In the genomic region with DNA sequence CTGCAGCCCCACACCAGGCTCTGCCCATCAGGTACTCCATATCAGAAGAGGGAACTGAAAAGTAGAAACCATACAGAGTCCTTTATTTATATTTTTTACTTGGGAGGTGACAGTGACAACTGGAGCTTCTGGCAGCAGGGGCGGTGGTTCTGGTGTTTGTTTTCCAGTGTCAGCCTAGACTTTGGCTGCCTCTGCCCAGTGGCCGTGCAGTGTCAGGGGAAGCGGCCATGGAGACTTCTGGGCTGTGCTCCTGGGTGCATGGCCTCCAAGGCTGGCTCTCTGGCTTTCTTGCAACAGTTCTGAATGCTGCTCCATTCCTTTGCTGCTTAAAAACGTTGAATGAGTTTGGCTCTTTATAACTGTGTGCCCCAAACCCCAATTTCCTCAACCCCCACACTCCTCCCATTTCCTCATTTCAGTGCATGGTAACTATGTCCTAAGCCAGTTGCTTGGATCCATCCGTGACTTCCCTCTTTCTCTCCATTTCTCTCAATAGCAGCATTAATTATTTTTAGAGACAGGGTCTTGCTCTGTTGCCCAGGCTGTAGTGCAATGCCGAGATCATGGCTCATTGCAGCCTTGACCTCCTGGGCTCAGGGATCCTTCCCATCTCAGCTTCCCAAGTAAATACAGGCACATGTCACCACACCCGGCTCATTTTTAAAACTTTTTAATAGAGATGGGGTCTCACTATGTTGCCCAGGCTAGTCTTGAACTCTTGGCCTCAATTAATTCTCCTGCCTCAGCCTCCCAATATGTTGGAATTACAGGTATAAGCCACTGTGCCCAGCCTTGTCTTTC, we compare ENCODE assay signal across 29 cellular contexts.
DNase-seq lines count a peak whose midpoint lies in the region; ATAC-seq and TF ChIP-seq lines count a peak whose summit lies in the region.
"Had no signal": no experiment of that assay in that cellular context is flagged by ENCODE, and none has a peak within 500 bp of the region (broad histone marks: within the 10 kb centered on the region; RNA-seq: fewer than 3 reads in every experiment).

No MANE protein-coding gene starts in this region.

- H3K36me3 ChIP-seq in HEK293 (ENCODE audit: control insufficient read depth in 2 of 2, insufficient read depth in 1 of 2, low read length in 2 of 2) = no peaks in the 10 kb centered on the region
- no peaks in the 10 kb centered on the region for H3K36me3 ChIP-seq in naive thymus-derived CD4-positive, alpha-beta T cell (ENCODE audit: control insufficient read depth in 2 of 3, insufficient read depth in 3 of 3, low read length in 3 of 3)
- H3K36me3 ChIP-seq in testis (ENCODE audit: low read depth, missing control alignments) = no peaks in the 10 kb centered on the region

- H3K9me3 Mint-ChIP-seq in WTC11 = no peaks in the 10 kb centered on the region
- H3K9me3 Mint-ChIP-seq in naive thymus-derived CD4-positive, alpha-beta T cell = peaks cover 0 to 2% (median 0%) of the 10 kb centered on the region in 11 donors
- H3K9me3 Mint-ChIP-seq: CD8-positive, alpha-beta memory T cell; effector memory CD8-positive, alpha-beta T cell; T-cell had no signal

- no peaks in the 10 kb centered on the region for H3K36me3 Mint-ChIP-seq in WTC11
- H3K36me3 Mint-ChIP-seq in naive thymus-derived CD4-positive, alpha-beta T cell = no peaks in the 10 kb centered on the region
- H3K36me3 Mint-ChIP-seq: activated naive CD8-positive, alpha-beta T cell; mesothelial cell of epicardium; naive thymus-derived CD8-positive, alpha-beta T cell; T-cell had no signal

- POLR2A ChIA-PET in HEK293 (lab: Yijun Ruan, JAX) = no interaction called here
- POLR2A ChIA-PET in WTC11 (lab: Charles Lee) = no interaction called here
- POLR2A ChIA-PET in naive thymus-derived CD4-positive, alpha-beta T cell (lab: Charles Lee) = no interaction called here

- TF ChIP-seq CTCF in HEK293 (tag by site-specific recombination; IDR thresholded peaks at IDR 0.05) (no peak), NB4 (IDR thresholded peaks at IDR 0.05; ENCODE audit: low read depth, low read length) (no peak), WTC11 (IDR thresholded peaks at IDR 0.05) (no peak), testis (IDR thresholded peaks at IDR 0.05) (no peak)

- no peak overlapping the region for H3K27ac Mint-ChIP-seq in WTC11
- H3K27ac Mint-ChIP-seq in naive thymus-derived CD4-positive, alpha-beta T cell = no peak overlapping the region
- H3K27ac Mint-ChIP-seq: activated CD8-positive, alpha-beta T cell treated with anti-CD3 and anti-CD28 coated beads, Interleukin-2, amount 10 ng/mL, durations not matched to agents 7 days and 5 days; activated naive CD8-positive, alpha-beta T cell; effector memory CD8-positive, alpha-beta T cell; mesothelial cell of epicardium; T-cell had no signal

- DNase-seq in NB4 (ENCODE audit: low read depth) (peak; percentile 40), WTC11 (ENCODE audit: low spot score) (no peak), testis (no peak), NCI-H187 (lab: John Stamatoyannopoulos, UW) (no peak)
- DNase-seq in naive thymus-derived CD4-positive, alpha-beta T cell = no peak
- DNase-seq: activated CD4-positive, CD25-positive, alpha-beta regulatory T cell treated with anti-CD3 and anti-CD28 coated beads, Interleukin-2, amount 50 U/mL, for 72 hours; activated CD8-positive, alpha-beta T cell treated with anti-CD3 and anti-CD28 coated beads, Interleukin-2, amount 10 ng/mL, durations not matched to agents 7 days and 5 days; activated effector memory CD4-positive, alpha-beta T cell treated with Interleukin-2 at 50 U/mL for 16 hours; aorta; CD8-positive, alpha-beta memory T cell; DMS 273 treated with DMSO at 0.1 percent for 48 hours; effector memory CD8-positive, alpha-beta T cell; foreskin melanocyte; GOT3; naive thymus-derived CD8-positive, alpha-beta T cell; NCI-H1436; NCI-H2107; NCI-H446; NCI-H82; PC-9; stimulated activated CD4-positive, alpha-beta T cell treated with anti-CD3 and anti-CD28 coated beads, Interleukin-2, amount 100 ng/mL, for 24 hours; T-cell; trophoblast cell had no signal

- peaks cover 16% of the 10 kb centered on the region for H3K4me1 Mint-ChIP-seq in WTC11
- H3K4me1 Mint-ChIP-seq in naive thymus-derived CD4-positive, alpha-beta T cell = peaks cover 0 to 8% (median 0%) of the 10 kb centered on the region in 7 donors

- intact Hi-C loops in naive thymus-derived CD4-positive, alpha-beta T cell (cut with micrococcal nuclease) = no loop called here
- intact Hi-C loops in testis (cut with DNase I; ENCODE audit: low total_unique reads) = no loop called here

- no peaks in the 10 kb centered on the region for H3K27me3 Mint-ChIP-seq in WTC11 (ENCODE audit: low read depth)
- H3K27me3 Mint-ChIP-seq in naive thymus-derived CD4-positive, alpha-beta T cell = peaks cover 0 to 8% (median 0%) of the 10 kb centered on the region in 5 donors
- H3K27me3 Mint-ChIP-seq: activated naive CD8-positive, alpha-beta T cell; CD8-positive, alpha-beta memory T cell; naive thymus-derived CD8-positive, alpha-beta T cell; T-cell had no signal

- H3K27ac ChIP-seq in HEK293 (ENCODE audit: extremely low read depth, low read depth, low read length) (no peak overlapping the region), testis (no peak overlapping the region)
- no peak overlapping the region for H3K27ac ChIP-seq in naive thymus-derived CD4-positive, alpha-beta T cell (ENCODE audit: low read depth, low read length)
- H3K27ac ChIP-seq: PC-9 had no signal

- no peak overlapping the region for H3K4me3 ChIP-seq in HEK293 (ENCODE audit: low read depth, low read length)
- H3K4me3 ChIP-seq in NB4 (ENCODE audit: low read depth, low read length) = no peak overlapping the region
- no peak overlapping the region for H3K4me3 ChIP-seq in naive thymus-derived CD4-positive, alpha-beta T cell (ENCODE audit: low read length)
- no peak overlapping the region for H3K4me3 ChIP-seq in testis
- H3K4me3 ChIP-seq: PC-9 had no signal

- TF ChIP-seq POLR2A in NB4 (IDR thresholded peaks at IDR 0.05; ENCODE audit: extremely low read depth, insufficient read length) (no peak), testis (IDR thresholded peaks at IDR 0.05) (no peak)

- ATAC-seq in WTC11 (no peak), GM21825 (IDR thresholded peaks at IDR 0.05; ENCODE audit: unreplicated experiment) (no peak)
- peak; percentile 59 for ATAC-seq in naive thymus-derived CD4-positive, alpha-beta T cell
- no peak for ATAC-seq in activated CD4-positive, CD25-positive, alpha-beta regulatory T cell treated with anti-CD3 and anti-CD28 coated beads, Interleukin-2, amount 50 U/mL, for 24 hours
- ATAC-seq: activated CD8-positive, alpha-beta T cell treated with anti-CD3 and anti-CD28 coated beads, Interleukin-2, amount 10 ng/mL, durations not matched to agents 7 days and 5 days; effector memory CD8-positive, alpha-beta T cell; naive thymus-derived CD8-positive, alpha-beta T cell; Right ventricle myocardium inferior; T-cell had no signal

- H3K9me3 ChIP-seq in HEK293 (ENCODE audit: control insufficient read depth, insufficient read depth, low read depth, low read length) = no peaks in the 10 kb centered on the region
- no peaks in the 10 kb centered on the region for H3K9me3 ChIP-seq in naive thymus-derived CD4-positive, alpha-beta T cell (ENCODE audit: control insufficient read depth in 2 of 3, low read length in 3 of 3)
- no peaks in the 10 kb centered on the region for H3K9me3 ChIP-seq in testis

- no peaks in the 10 kb centered on the region for H3K4me1 ChIP-seq in HEK293 (ENCODE audit: control insufficient read depth, insufficient read depth, low read length)
- no peaks in the 10 kb centered on the region for H3K4me1 ChIP-seq in naive thymus-derived CD4-positive, alpha-beta T cell (ENCODE audit: control insufficient read depth in 2 of 2, insufficient read depth in 2 of 2, low read length in 2 of 2)
- no peaks in the 10 kb centered on the region for H3K4me1 ChIP-seq in testis

- CTCF ChIA-PET in HEK293 (lab: Yijun Ruan, JAX) (interaction anchor here (0.7 kb wide), 1 partner anchor 187 kb away, joined by 3 read pairs; no protein-coding TSS in a partner anchor), WTC11 (lab: Charles Lee) (interaction anchor here (0.6 kb wide), 1 partner anchor 1246 kb away, joined by 3 read pairs; no protein-coding TSS in a partner anchor)
- CTCF ChIA-PET in naive thymus-derived CD4-positive, alpha-beta T cell (lab: Charles Lee) = no interaction called here

- H3K27me3 ChIP-seq in naive thymus-derived CD4-positive, alpha-beta T cell (ENCODE audit: control insufficient read depth in 2 of 2, insufficient read depth in 2 of 2, low read length in 2 of 2) = no peaks in the 10 kb centered on the region
- no peaks in the 10 kb centered on the region for H3K27me3 ChIP-seq in testis

- WGBS in testis, 2 donors = 85 to 86% methylated on average over 7 of the region's 7 CpGs

- H3K4me3 Mint-ChIP-seq in WTC11 = no peak overlapping the region
- H3K4me3 Mint-ChIP-seq in naive thymus-derived CD4-positive, alpha-beta T cell = no peak overlapping the region
- H3K4me3 Mint-ChIP-seq: activated CD8-positive, alpha-beta T cell treated with anti-CD3 and anti-CD28 coated beads, Interleukin-2, amount 10 ng/mL, durations not matched to agents 7 days and 5 days; activated naive CD8-positive, alpha-beta T cell; CD8-positive, alpha-beta memory T cell; effector memory CD8-positive, alpha-beta T cell; mesothelial cell of epicardium; naive thymus-derived CD8-positive, alpha-beta T cell; T-cell had no signal

TF ChIP-seq in HEK293, 187 proteins besides CTCF, POLR2A, EP300 and RAD21:
- TF ChIP-seq HOXA7 (CRISPR knock-in tag; IDR thresholded peaks at IDR 0.05; ENCODE audit: borderline replicate concordance) = no peak
- peak; percentile 88 for TF ChIP-seq ZNF121 (tag by site-specific recombination; IDR thresholded peaks at IDR 0.05)

TF ChIP-seq in WTC11, 78 proteins besides CTCF, POLR2A, EP300 and RAD21 (continues in another document):
- TF ChIP-seq, protein P1, sequence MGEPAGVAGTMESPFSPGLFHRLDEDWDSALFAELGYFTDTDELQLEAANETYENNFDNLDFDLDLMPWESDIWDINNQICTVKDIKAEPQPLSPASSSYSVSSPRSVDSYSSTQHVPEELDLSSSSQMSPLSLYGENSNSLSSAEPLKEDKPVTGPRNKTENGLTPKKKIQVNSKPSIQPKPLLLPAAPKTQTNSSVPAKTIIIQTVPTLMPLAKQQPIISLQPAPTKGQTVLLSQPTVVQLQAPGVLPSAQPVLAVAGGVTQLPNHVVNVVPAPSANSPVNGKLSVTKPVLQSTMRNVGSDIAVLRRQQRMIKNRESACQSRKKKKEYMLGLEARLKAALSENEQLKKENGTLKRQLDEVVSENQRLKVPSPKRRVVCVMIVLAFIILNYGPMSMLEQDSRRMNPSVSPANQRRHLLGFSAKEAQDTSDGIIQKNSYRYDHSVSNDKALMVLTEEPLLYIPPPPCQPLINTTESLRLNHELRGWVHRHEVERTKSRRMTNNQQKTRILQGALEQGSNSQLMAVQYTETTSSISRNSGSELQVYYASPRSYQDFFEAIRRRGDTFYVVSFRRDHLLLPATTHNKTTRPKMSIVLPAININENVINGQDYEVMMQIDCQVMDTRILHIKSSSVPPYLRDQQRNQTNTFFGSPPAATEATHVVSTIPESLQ (CRISPR knock-in tag; IDR thresholded peaks at IDR 0.05) = no peak
- TF ChIP-seq SMAD4 (CRISPR knock-in tag; IDR thresholded peaks at IDR 0.05) = no peak
- TF ChIP-seq GRHL2 (CRISPR knock-in tag; IDR thresholded peaks at IDR 0.05; ENCODE audit: insufficient replicate concordance, severe bottlenecking) = no peak
